In the genomic region with DNA sequence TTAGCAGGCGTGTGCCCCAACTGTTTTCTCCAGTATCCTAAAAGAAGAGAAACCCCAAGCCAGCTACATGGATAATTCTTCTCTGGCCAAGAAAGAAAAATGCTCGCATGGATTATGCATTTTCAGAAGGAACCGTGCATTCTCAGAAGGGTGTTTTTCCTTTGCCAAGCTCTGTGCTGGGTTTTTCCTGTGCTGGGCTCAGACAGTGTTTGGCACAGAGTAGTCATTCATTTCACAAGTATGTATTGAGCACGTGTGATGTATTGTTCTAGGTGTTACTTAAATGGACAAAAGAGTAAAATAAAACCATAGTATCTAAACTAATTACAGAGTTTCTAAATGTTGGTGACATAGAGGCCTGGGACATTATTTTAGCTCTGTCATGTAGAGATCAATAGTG, we compare ENCODE assay signal across 1 cellular context.
TF ChIP-seq lines count a peak whose summit lies in the region.

No MANE protein-coding gene starts in this region.

TF ChIP-seq in A549, 52 proteins besides CTCF, POLR2A, EP300 and RAD21 (continued from another document):
- TF ChIP-seq, protein P1, sequence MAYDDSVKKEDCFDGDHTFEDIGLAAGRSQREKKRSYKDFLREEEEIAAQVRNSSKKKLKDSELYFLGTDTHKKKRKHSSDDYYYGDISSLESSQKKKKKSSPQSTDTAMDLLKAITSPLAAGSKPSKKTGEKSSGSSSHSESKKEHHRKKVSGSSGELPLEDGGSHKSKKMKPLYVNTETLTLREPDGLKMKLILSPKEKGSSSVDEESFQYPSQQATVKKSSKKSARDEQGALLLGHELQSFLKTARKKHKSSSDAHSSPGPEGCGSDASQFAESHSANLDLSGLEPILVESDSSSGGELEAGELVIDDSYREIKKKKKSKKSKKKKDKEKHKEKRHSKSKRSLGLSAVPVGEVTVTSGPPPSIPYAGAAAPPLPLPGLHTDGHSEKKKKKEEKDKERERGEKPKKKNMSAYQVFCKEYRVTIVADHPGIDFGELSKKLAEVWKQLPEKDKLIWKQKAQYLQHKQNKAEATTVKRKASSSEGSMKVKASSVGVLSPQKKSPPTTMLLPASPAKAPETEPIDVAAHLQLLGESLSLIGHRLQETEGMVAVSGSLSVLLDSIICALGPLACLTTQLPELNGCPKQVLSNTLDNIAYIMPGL (CRISPR knock-in tag; IDR thresholded peaks at IDR 0.05; ENCODE audit: borderline replicate concordance): no peak
- no peak for TF ChIP-seq FOSB (CRISPR knock-in tag; IDR thresholded peaks at IDR 0.05)
- no peak for TF ChIP-seq CBX2 (IDR thresholded peaks at IDR 0.05; ENCODE audit: borderline replicate concordance, low read depth)
